Comparison of ENCODE assay signal across 13 cellular contexts in the genomic region with DNA sequence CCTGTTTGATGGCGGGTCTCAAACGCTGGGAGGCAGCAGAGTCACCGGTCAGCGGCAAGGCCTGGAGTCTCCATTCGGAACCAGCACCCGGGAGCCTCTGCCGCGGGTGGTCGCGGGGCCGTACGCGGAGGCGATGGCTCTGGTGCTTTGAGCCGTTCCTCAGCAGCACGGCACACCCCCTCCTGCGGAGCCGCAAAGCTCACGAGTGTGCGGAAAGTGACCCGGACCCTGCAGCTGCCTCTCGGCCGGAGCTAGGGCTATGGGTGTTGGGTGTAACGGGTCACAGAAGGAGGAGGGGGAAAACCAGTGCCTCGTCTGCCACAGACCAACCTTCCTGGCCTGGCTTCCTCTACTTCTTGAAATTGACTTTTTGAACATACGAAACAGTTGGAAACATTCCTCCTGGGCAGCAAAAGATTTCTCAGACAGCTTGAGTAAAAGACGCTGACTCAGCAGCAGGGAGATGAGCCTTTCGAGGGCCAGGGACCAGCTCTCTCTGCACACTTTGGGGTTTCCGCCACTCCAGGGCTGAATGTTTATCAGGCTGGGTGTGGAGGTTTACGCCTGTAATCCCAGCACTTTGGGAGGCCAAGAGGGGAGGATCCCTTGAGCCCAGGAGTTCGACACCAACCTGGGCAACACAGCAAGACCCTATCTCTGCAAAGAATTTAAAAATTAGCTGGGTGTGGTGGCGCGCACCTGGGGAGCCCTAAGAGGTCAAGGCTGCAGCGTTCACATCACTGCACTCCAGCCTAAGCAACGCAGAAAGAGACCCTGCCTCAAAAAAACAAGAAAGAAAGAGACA. TPM values are rescaled to one million over a fixed set of nuclear protein-coding genes. Genes with fewer than 3 reads are reported as not detected.
DNase-seq lines count a peak whose midpoint lies in the region; ATAC-seq and TF ChIP-seq lines count a peak whose summit lies in the region.
"Had no signal": no experiment of that assay in that cellular context is flagged by ENCODE, and none has a peak within 500 bp of the region (broad histone marks: within the 10 kb centered on the region; RNA-seq: fewer than 3 reads in every experiment).

No MANE protein-coding gene starts in this region.

- intact Hi-C loops in Caco-2 (cut with micrococcal nuclease; ENCODE audit: unreplicated experiment): no loop called here
- intact Hi-C loops in psoas muscle (cut with DNase I): no loop called here

- no peaks in the 10 kb centered on the region for H3K27me3 Mint-ChIP-seq in Caco-2 (ENCODE audit: insufficient read depth, unreplicated experiment)
- H3K27me3 Mint-ChIP-seq in activated CD4-positive, alpha-beta memory T cell treated with anti-CD3 and anti-CD28 coated beads, Interleukin-2, amount 10 ng/mL, durations not matched to agents 7 days and 5 days: no peaks in the 10 kb centered on the region
- H3K27me3 Mint-ChIP-seq in T-cell: no peaks in the 10 kb centered on the region
- H3K27me3 Mint-ChIP-seq: activated CD4-positive, alpha-beta memory T cell treated with anti-CD3 and anti-CD28 coated beads for 36 hours had no signal

- CTCF ChIA-PET in Caco-2 (lab: Charles Lee): interaction anchor here (0.8 to 1.6 kb wide), 2 partner anchors 14 to 15 kb away, joined by 3 to 13 read pairs; no protein-coding TSS in a partner anchor
- CTCF ChIA-PET in activated CD4-positive, alpha-beta memory T cell treated with anti-CD3 and anti-CD28 coated beads, Interleukin-2, amount 10 ng/mL, durations not matched to agents 7 days and 5 days (lab: Charles Lee): interaction anchor here (0.7 to 2.1 kb wide), 2 partner anchors 15 to 609 kb away, joined by 3 to 7 read pairs; no protein-coding TSS in a partner anchor
- CTCF ChIA-PET in T-cell (lab: Charles Lee): no interaction called here

- H3K36me3 ChIP-seq in Caco-2 (ENCODE audit: control insufficient read depth, insufficient read depth, low read length) (no peaks in the 10 kb centered on the region; the same call in 1 of the 2 replicates), NT2/D1 (ENCODE audit: insufficient read depth, insufficient read length, low read length) (no peaks in the 10 kb centered on the region), psoas muscle (ENCODE audit: insufficient read depth in 1 of 2, low read depth in 1 of 2) (peaks cover 0 to 16% of the 10 kb centered on the region in 2 donors)

- POLR2A ChIA-PET in Caco-2 (lab: Charles Lee): interaction anchor here (1.0 to 1.7 kb wide), 3 partner anchors 36 to 72 kb away, joined by 4 to 7 read pairs (median 6); a partner anchor contains a TSS
- POLR2A ChIA-PET in activated CD4-positive, alpha-beta memory T cell treated with anti-CD3 and anti-CD28 coated beads, Interleukin-2, amount 10 ng/mL, durations not matched to agents 7 days and 5 days (lab: Charles Lee): no interaction called here
- POLR2A ChIA-PET in T-cell (lab: Charles Lee): no interaction called here

- peak overlapping the region; percentile 88 for H3K27ac Mint-ChIP-seq in Caco-2 (ENCODE audit: unreplicated experiment)
- H3K27ac Mint-ChIP-seq in activated CD4-positive, alpha-beta memory T cell treated with anti-CD3 and anti-CD28 coated beads, Interleukin-2, amount 10 ng/mL, durations not matched to agents 7 days and 5 days: no peak overlapping the region
- no peak overlapping the region for H3K27ac Mint-ChIP-seq in T-cell
- H3K27ac Mint-ChIP-seq: activated CD4-positive, alpha-beta memory T cell treated with anti-CD3 and anti-CD28 coated beads for 36 hours had no signal

- H3K27me3 ChIP-seq in Caco-2 (replicated peaks; ENCODE audit: control insufficient read depth, insufficient read depth, low read length) (no peaks in the 10 kb centered on the region), NT2/D1 (ENCODE audit: insufficient read depth, insufficient read length) (no peaks in the 10 kb centered on the region), psoas muscle (ENCODE audit: insufficient read depth in 3 of 3, low read length in 2 of 3) (no peaks in the 10 kb centered on the region)
- H3K27me3 ChIP-seq: foreskin keratinocyte had no signal

- TF ChIP-seq CTCF in Caco-2 (IDR thresholded peaks at IDR 0.05; ENCODE audit: insufficient read depth in 1 of 2, low read depth in 1 of 2, low read length in 1 of 2, severe bottlenecking in 1 of 2, unreplicated experiment in 1 of 2) (no peak), psoas muscle (IDR thresholded peaks at IDR 0.05) (no peak)

- DNase-seq in Caco-2 (no peak), NT2/D1 (ENCODE audit: low read depth, low spot score) (no peak), fibroblast of gingiva (ENCODE audit: low read depth) (peak; percentile 63), psoas muscle (peak in 1 of 2 donors; percentile 62), T-cell (no peak), DMS 273 (lab: John Stamatoyannopoulos, UW; ENCODE audit: unreplicated experiment) (no peak), DMS114 treated with DMSO at 0.1 percent for 48 hours (lab: John Stamatoyannopoulos, UW; ENCODE audit: unreplicated experiment) (no peak)
- DNase-seq in activated CD4-positive, alpha-beta memory T cell treated with anti-CD3 and anti-CD28 coated beads, Interleukin-2, amount 10 ng/mL, durations not matched to agents 7 days and 5 days: no peak
- DNase-seq: activated gamma-delta T cell treated with Interleukin-2 at 50 U/mL for 16 hours, C1 segment of cervical spinal cord, cerebellar nuclear complex had no signal

- peak overlapping the region; percentile 90 for H3K27ac ChIP-seq in psoas muscle
- H3K27ac ChIP-seq: foreskin keratinocyte had no signal

- ATAC-seq in psoas muscle (no peak), T-cell (replicated peaks in 1 of 4) (no peak)

- H3K4me1 Mint-ChIP-seq in Caco-2 (ENCODE audit: low read depth, unreplicated experiment): peaks cover 18% of the 10 kb centered on the region
- peaks cover 2% of the 10 kb centered on the region for H3K4me1 Mint-ChIP-seq in activated CD4-positive, alpha-beta memory T cell treated with anti-CD3 and anti-CD28 coated beads, Interleukin-2, amount 10 ng/mL, durations not matched to agents 7 days and 5 days
- peaks cover 0 to 5% (median 4%) of the 10 kb centered on the region in 3 donors for H3K4me1 Mint-ChIP-seq in T-cell

- H3K9me3 ChIP-seq in Caco-2: no peaks in the 10 kb centered on the region
- H3K9me3 ChIP-seq in NT2/D1 (ENCODE audit: insufficient read depth, low read length): no peaks in the 10 kb centered on the region
- no peaks in the 10 kb centered on the region for H3K9me3 ChIP-seq in psoas muscle

- no TSS peak for BruUV-seq in Caco-2 (replicated peaks; lab: Mats Ljungman, UMichigan)

- H3K36me3 Mint-ChIP-seq in Caco-2 (ENCODE audit: insufficient read depth, unreplicated experiment): peaks cover 22% of the 10 kb centered on the region
- H3K36me3 Mint-ChIP-seq in activated CD4-positive, alpha-beta memory T cell treated with anti-CD3 and anti-CD28 coated beads, Interleukin-2, amount 10 ng/mL, durations not matched to agents 7 days and 5 days (ENCODE audit: low read depth): no peaks in the 10 kb centered on the region
- no peaks in the 10 kb centered on the region for H3K36me3 Mint-ChIP-seq in T-cell
- H3K36me3 Mint-ChIP-seq: activated CD4-positive, alpha-beta memory T cell treated with anti-CD3 and anti-CD28 coated beads for 36 hours had no signal

- H3K4me3 Mint-ChIP-seq in Caco-2 (ENCODE audit: unreplicated experiment) (no peak overlapping the region), T-cell (no peak overlapping the region)
- no peak overlapping the region for H3K4me3 Mint-ChIP-seq in activated CD4-positive, alpha-beta memory T cell treated with anti-CD3 and anti-CD28 coated beads, Interleukin-2, amount 10 ng/mL, durations not matched to agents 7 days and 5 days
- H3K4me3 Mint-ChIP-seq: activated CD4-positive, alpha-beta memory T cell treated with anti-CD3 and anti-CD28 coated beads for 36 hours had no signal

- no peak overlapping the region for H3K4me3 ChIP-seq in Caco-2 (ENCODE audit: low read depth, low read length)
- H3K4me3 ChIP-seq in NT2/D1 (ENCODE audit: insufficient read length, low read depth): no peak overlapping the region
- H3K4me3 ChIP-seq in psoas muscle: no peak overlapping the region

- WGBS in psoas muscle, 3 donors: 88 to 92% (median 90%) methylated on average over 35 of the region's 35 CpGs

- H3K9ac ChIP-seq in NT2/D1 (ENCODE audit: insufficient read length, low read depth): peak overlapping the region; percentile 50

- no peaks in the 10 kb centered on the region for H3K9me3 Mint-ChIP-seq in Caco-2 (ENCODE audit: unreplicated experiment)
- no peaks in the 10 kb centered on the region for H3K9me3 Mint-ChIP-seq in activated CD4-positive, alpha-beta memory T cell treated with anti-CD3 and anti-CD28 coated beads, Interleukin-2, amount 10 ng/mL, durations not matched to agents 7 days and 5 days
- H3K9me3 Mint-ChIP-seq in T-cell: no peaks in the 10 kb centered on the region
- H3K9me3 Mint-ChIP-seq: activated CD4-positive, alpha-beta memory T cell treated with anti-CD3 and anti-CD28 coated beads for 36 hours had no signal

- peaks cover 59% of the 10 kb centered on the region for H3K4me1 ChIP-seq in Caco-2
- H3K4me1 ChIP-seq in NT2/D1 (ENCODE audit: insufficient read depth, insufficient read length): peaks cover 16% of the 10 kb centered on the region
- H3K4me1 ChIP-seq in psoas muscle: peaks cover 65% of the 10 kb centered on the region

RNA-seq across cellular contexts. Expression of a gene that starts 26.4 kb away (rescaled TPM):
- total RNA-seq in Caco-2 (2022) (103 and 106 TPM in 2 replicates), psoas muscle (10 to 100 TPM; 23.7 to 45.0 (median 43.5) TPM), T-cell (10 to 100 TPM; 31.8 to 45.6 (median 43.7) TPM)
- polyA plus RNA-seq in psoas muscle: 10 to 100 TPM; 23.7 to 43.8 (median 40.0) TPM
- 10 to 100 TPM; 46.4 to 47.8 TPM for total RNA-seq in activated CD4-positive, alpha-beta memory T cell treated with anti-CD3 and anti-CD28 coated beads, Interleukin-2, amount 10 ng/mL, durations not matched to agents 7 days and 5 days

RNA-seq across cellular contexts. Expression of a gene that starts 39.7 kb away (rescaled TPM):
- total RNA-seq in Caco-2 (2022) (33.9 and 39.3 TPM in 2 replicates), psoas muscle (10 to 100 TPM; 10.1 to 70.5 (median 30.0) TPM), T-cell (10 to 100 TPM in 1 of 5 donors, 1 to 10 TPM in 4; 3.8 to 14.7 (median 7.8) TPM)
- 10 to 100 TPM in 2 of 3 donors, 1 to 10 TPM in 1; 9.5 to 21.7 (median 19.0) TPM for polyA plus RNA-seq in psoas muscle
- total RNA-seq in activated CD4-positive, alpha-beta memory T cell treated with anti-CD3 and anti-CD28 coated beads, Interleukin-2, amount 10 ng/mL, durations not matched to agents 7 days and 5 days: under 1 TPM; 0.73 to 0.85 TPM

RNA-seq across cellular contexts. Expression of a gene that starts 56.5 kb away (rescaled TPM):
- total RNA-seq in Caco-2 (2022) (0.14 and 0.51 TPM in 2 replicates), psoas muscle (1 to 10 TPM; 5.2 to 8.9 (median 6.4) TPM), T-cell (1 to 10 TPM in 4 of 5 donors, under 1 TPM in 1; 0.83 to 2.0 (median 1.5) TPM)
- polyA plus RNA-seq in psoas muscle: 1 to 10 TPM; 2.0 to 4.9 (median 4.1) TPM
- total RNA-seq in activated CD4-positive, alpha-beta memory T cell treated with anti-CD3 and anti-CD28 coated beads, Interleukin-2, amount 10 ng/mL, durations not matched to agents 7 days and 5 days: 1 to 10 TPM; 2.8 to 3.2 TPM
- total RNA-seq: foreskin keratinocyte had no signal

Comparison
In these comparisons a context has a peak if more than half of its experiments do, and no peak if none do; other contexts are left out.
1. CTCF ChIA-PET loops: an anchor here in Caco-2 (0.8 to 1.6 kb wide) and activated CD4-positive, alpha-beta memory T cell treated with anti-CD3 and anti-CD28 coated beads, Interleukin-2, amount 10 ng/mL, durations not matched to agents 7 days and 5 days (0.7 to 2.1 kb wide); none called in T-cell.